24 cellular contexts compared by ENCODE assay signal in the genomic region with DNA sequence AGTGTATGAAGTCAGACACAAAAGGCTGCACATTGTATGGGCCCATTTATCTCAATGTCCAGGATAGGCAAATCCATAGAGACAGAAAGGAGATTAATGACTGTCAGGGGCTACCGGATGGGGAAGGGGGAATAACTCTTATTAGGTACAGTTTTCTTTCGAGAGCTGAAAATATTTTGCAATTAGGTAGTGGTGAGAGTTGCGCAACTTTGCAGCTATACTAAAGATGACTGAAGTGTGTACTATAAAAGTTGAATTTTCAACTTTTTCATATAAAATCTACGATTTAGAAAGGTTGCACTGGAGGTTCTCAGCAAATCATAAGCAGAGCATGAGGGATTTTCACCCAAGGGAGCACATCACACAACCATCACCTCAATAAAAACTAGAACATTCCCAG. TPM values are rescaled to one million over a fixed set of nuclear protein-coding genes. Genes with fewer than 3 reads are reported as not detected.
"Had no signal": no experiment of that assay in that cellular context is flagged by ENCODE, and none has a peak within 500 bp of the region (broad histone marks: within the 10 kb centered on the region; RNA-seq: fewer than 3 reads in every experiment).

No MANE protein-coding gene starts in this region.

- H3K36me3 Mint-ChIP-seq: activated naive CD8-positive, alpha-beta T cell treated with anti-CD3 and anti-CD28 coated beads, Interleukin-2, amount 10 ng/mL, durations not matched to agents 7 days and 5 days; immature natural killer cell; mesothelial cell of epicardium; natural killer cell; stimulated activated memory B cell treated with anti-CD40 and anti-IgM and Interleukin-4, amounts not matched to agents 10 μg/mL and 1 μg/mL and 100 μg/mL, for 72 hours had no signal

- H3K9me3 ChIP-seq: left ventricle myocardium inferior, stomach, suprapubic skin, tibial nerve had no signal

- H3K79me2 ChIP-seq: hepatocyte had no signal

- H2AFZ ChIP-seq: hepatocyte had no signal

- H3K4me1 ChIP-seq: left ventricle myocardium inferior, sigmoid colon, suprapubic skin, tibial nerve had no signal

- H3K4me1 Mint-ChIP-seq: activated naive CD8-positive, alpha-beta T cell treated with anti-CD3 and anti-CD28 coated beads, Interleukin-2, amount 10 ng/mL, durations not matched to agents 7 days and 5 days; immature natural killer cell; natural killer cell; stimulated activated memory B cell treated with anti-CD40 and anti-IgM and Interleukin-4, amounts not matched to agents 10 μg/mL and 1 μg/mL and 100 μg/mL, for 72 hours had no signal

- H3K36me3 ChIP-seq: left ventricle myocardium inferior, sigmoid colon, stomach, suprapubic skin, tibial nerve had no signal

- H3K27me3 ChIP-seq: hepatocyte, sigmoid colon, tibial nerve had no signal

- H3K9me3 Mint-ChIP-seq: activated naive CD8-positive, alpha-beta T cell treated with anti-CD3 and anti-CD28 coated beads, Interleukin-2, amount 10 ng/mL, durations not matched to agents 7 days and 5 days; immature natural killer cell; mesothelial cell of epicardium; natural killer cell; stimulated activated memory B cell treated with anti-CD40 and anti-IgM and Interleukin-4, amounts not matched to agents 10 μg/mL and 1 μg/mL and 100 μg/mL, for 72 hours had no signal

- ATAC-seq: natural killer cell; stimulated activated memory B cell treated with anti-CD40 and anti-IgM and Interleukin-4, amounts not matched to agents 10 μg/mL and 1 μg/mL and 100 μg/mL, for 72 hours had no signal

- H3K4me2 ChIP-seq: hepatocyte, smooth muscle cell had no signal

- H3K27ac Mint-ChIP-seq: activated CD4-positive, alpha-beta memory T cell treated with anti-CD3 and anti-CD28 coated beads for 36 hours; activated naive CD4-positive, alpha-beta T cell treated with anti-CD3 and anti-CD28 coated beads for 36 hours; activated naive CD8-positive, alpha-beta T cell treated with anti-CD3 and anti-CD28 coated beads, Interleukin-2, amount 10 ng/mL, durations not matched to agents 7 days and 5 days; immature natural killer cell; mesothelial cell of epicardium; natural killer cell; stimulated activated memory B cell treated with anti-CD40 and anti-IgM and Interleukin-4, amounts not matched to agents 10 μg/mL and 1 μg/mL and 100 μg/mL, for 72 hours had no signal

- DNase-seq: activated CD4-positive, alpha-beta memory T cell treated with anti-CD3 and anti-CD28 coated beads for 36 hours; activated CD4-positive, alpha-beta T cell treated with anti-CD3 and anti-CD28 coated beads for 48 hours; activated CD4-positive, CD25-positive, alpha-beta regulatory T cell; activated naive CD4-positive, alpha-beta T cell treated with anti-CD3 and anti-CD28 coated beads for 36 hours; activated naive CD8-positive, alpha-beta T cell treated with anti-CD3 and anti-CD28 coated beads, Interleukin-2, amount 10 ng/mL, durations not matched to agents 7 days and 5 days; activated T-cell treated with anti-CD3 and anti-CD28 coated beads, Interleukin-2, amount 50 U/mL, for 48 hours; glutamatergic neuron; immature natural killer cell; kidney glomerular epithelial cell; left ventricle myocardium inferior; natural killer cell; sigmoid colon; stimulated activated CD4-positive, alpha-beta T cell treated with anti-CD3 and anti-CD28 coated beads, Interleukin-15, amount 100 ng/mL, for 24 hours; stomach had no signal

- H3K4me3 Mint-ChIP-seq: activated CD4-positive, alpha-beta memory T cell treated with anti-CD3 and anti-CD28 coated beads for 36 hours; activated naive CD4-positive, alpha-beta T cell treated with anti-CD3 and anti-CD28 coated beads for 36 hours; activated naive CD8-positive, alpha-beta T cell treated with anti-CD3 and anti-CD28 coated beads, Interleukin-2, amount 10 ng/mL, durations not matched to agents 7 days and 5 days; immature natural killer cell; mesothelial cell of epicardium; natural killer cell; stimulated activated memory B cell treated with anti-CD40 and anti-IgM and Interleukin-4, amounts not matched to agents 10 μg/mL and 1 μg/mL and 100 μg/mL, for 72 hours had no signal

- H3K4me3 ChIP-seq: hepatocyte, left ventricle myocardium inferior, sigmoid colon, smooth muscle cell, stomach, suprapubic skin, tibial nerve had no signal

- H3K27ac ChIP-seq: hepatocyte, left ventricle myocardium inferior, sigmoid colon, stomach, suprapubic skin, tibial nerve had no signal

- FAIRE-seq: frontal cortex had no signal

RNA-seq across cellular contexts. Expression of a gene that starts 16.1 kb away (rescaled TPM):
- total RNA-seq: activated CD4-positive, alpha-beta memory T cell treated with anti-CD3 and anti-CD28 coated beads for 36 hours; activated naive CD4-positive, alpha-beta T cell treated with anti-CD3 and anti-CD28 coated beads for 36 hours; activated naive CD8-positive, alpha-beta T cell treated with anti-CD3 and anti-CD28 coated beads, Interleukin-2, amount 10 ng/mL, durations not matched to agents 7 days and 5 days; chondrocyte; left ventricle myocardium inferior; lung microvascular endothelial cell; natural killer cell; osteoblast; tibial nerve had no signal
- polyA plus RNA-seq: immature natural killer cell had no signal
